ENCODE assay signal across 9 cellular contexts in the genomic region with DNA sequence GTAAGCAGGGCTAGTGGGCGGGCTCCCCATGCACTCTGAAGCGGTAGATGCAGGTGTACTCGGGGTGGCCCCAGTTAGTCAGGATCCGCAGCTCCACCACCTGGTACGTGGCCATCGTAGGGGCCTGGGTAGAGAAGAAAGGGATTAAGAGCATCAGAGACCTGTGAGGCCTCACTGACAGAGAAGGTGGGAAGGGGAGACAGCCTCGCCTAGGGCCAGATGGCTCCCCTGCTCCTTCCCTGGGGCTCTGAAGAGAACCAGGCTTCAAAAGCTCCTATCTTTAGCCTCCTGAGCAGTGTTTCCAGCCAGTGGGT. TPM values are rescaled to one million over a fixed set of nuclear protein-coding genes. Genes with fewer than 3 reads are reported as not detected.
DNase-seq lines count a peak whose midpoint lies in the region; ATAC-seq and TF ChIP-seq lines count a peak whose summit lies in the region.
"Had no signal": no experiment of that assay in that cellular context is flagged by ENCODE, and none has a peak within 500 bp of the region (broad histone marks: within the 10 kb centered on the region; RNA-seq: fewer than 3 reads in every experiment).

No MANE protein-coding gene starts in this region.

- H3K4me3 Mint-ChIP-seq in GM23338, result no peak overlapping the region

- no peak for DNase-seq in GM23338 (ENCODE audit: low spot score)
- no peak for DNase-seq in stimulated activated CD4-positive, alpha-beta T cell treated with anti-CD3 and anti-CD28 coated beads, Interleukin-2, amount 100 ng/mL, for 48 hours
- DNase-seq in T-helper 9 cell, result no peak
- DNase-seq: activated effector memory CD4-positive, alpha-beta T cell treated with anti-CD3 and anti-CD28 coated beads, Interleukin-2, amount 50 U/mL, for 16 hours; NCI-H1092 treated with DMSO at 0.1 percent for 48 hours had no signal

- H3K9me3 ChIP-seq in BLaER1 treated with 17β-estradiol and CSF1 and Interleukin-3, amounts not matched to agents 10 nM and 100 nM (replicated peaks in 1 of 11), result no peaks in the 10 kb centered on the region

- H3K4me1 ChIP-seq in BLaER1 treated with 17β-estradiol and CSF1 and Interleukin-3, amounts not matched to agents 10 nM and 100 nM, result peaks cover 19 to 84% (median 77%) of the 10 kb centered on the region in 10 experiments
- no peaks in the 10 kb centered on the region for H3K4me1 ChIP-seq in GM23338 (ENCODE audit: insufficient read depth)

- peaks cover 34% of the 10 kb centered on the region; the same call in 2 of the 3 replicates for H3K36me3 Mint-ChIP-seq in GM23338 (ENCODE audit: low read depth)

- H3K4me1 Mint-ChIP-seq in GM23338, result peaks cover 6% of the 10 kb centered on the region

- peak overlapping the region in 10 of 11 experiments; percentile 2 to 51 (median 38); a peak in 10 of 22 replicates for H3K9ac ChIP-seq in BLaER1 treated with 17β-estradiol and CSF1 and Interleukin-3, amounts not matched to agents 10 nM and 100 nM

- no peak overlapping the region for H3K4me3 ChIP-seq in BLaER1 treated with 17β-estradiol and CSF1 and Interleukin-3, amounts not matched to agents 10 nM and 100 nM
- H3K4me3 ChIP-seq in GM23338, result no peak overlapping the region
- H3K4me3 ChIP-seq: skin epidermis had no signal

- no peaks in the 10 kb centered on the region for H3K9me2 ChIP-seq in GM23338 (ENCODE audit: insufficient read depth)

- 0 out of 2 replicates have a peak, but pooled peaks cover 4% of the 10 kb centered on the region for H3F3A ChIP-seq in GM23338 (replicated peaks; ENCODE audit: low read depth)

- peaks cover 91 to 100% (median 100%) of the 10 kb centered on the region in 11 experiments for H4K20me1 ChIP-seq in BLaER1 treated with 17β-estradiol and CSF1 and Interleukin-3, amounts not matched to agents 10 nM and 100 nM
- peaks cover 11% of the 10 kb centered on the region for H4K20me1 ChIP-seq in GM23338 (replicated peaks; ENCODE audit: insufficient read depth)

- peaks cover 84 to 100% (median 99%) of the 10 kb centered on the region in 11 experiments for H3K36me3 ChIP-seq in BLaER1 treated with 17β-estradiol and CSF1 and Interleukin-3, amounts not matched to agents 10 nM and 100 nM
- no peaks in the 10 kb centered on the region for H3K36me3 ChIP-seq in GM23338 (ENCODE audit: insufficient read depth)

- H3K27ac Mint-ChIP-seq in GM23338, result no peak overlapping the region

- H3K27me3 Mint-ChIP-seq in GM23338 (ENCODE audit: insufficient read depth, low read depth, poor library complexity), result peaks cover 26% of the 10 kb centered on the region

- H2AFZ ChIP-seq in GM23338, result no peak overlapping the region

- H3K27ac ChIP-seq in BLaER1 treated with 17β-estradiol and CSF1 and Interleukin-3, amounts not matched to agents 10 nM and 100 nM, result peak overlapping the region in 3 of 11 experiments; percentile 18 to 39 (median 23); a peak in 2 of 22 replicates
- H3K27ac ChIP-seq in GM23338 (ENCODE audit: low read depth) (no peak overlapping the region), layer of hippocampus (ENCODE audit: low read depth, low read length) (peak overlapping the region; percentile 98)

- no peak for TF ChIP-seq CTCF in GM23338 (conservative IDR thresholded peaks at IDR 0.05; ENCODE audit: low read depth in 2 of 2)

- no peaks in the 10 kb centered on the region; the same call in 2 of the 3 replicates for H3K9me3 Mint-ChIP-seq in GM23338

- H3K27me3 ChIP-seq in BLaER1 treated with 17β-estradiol and CSF1 and Interleukin-3, amounts not matched to agents 10 nM and 100 nM, result no peaks in the 10 kb centered on the region
- H3K27me3 ChIP-seq in GM23338 (ENCODE audit: insufficient read depth) (no peaks in the 10 kb centered on the region), layer of hippocampus (ENCODE audit: control insufficient read depth, insufficient read depth, low read length) (no peaks in the 10 kb centered on the region)

- H3K4me2 ChIP-seq in BLaER1 treated with 17β-estradiol and CSF1 and Interleukin-3, amounts not matched to agents 10 nM and 100 nM, result peak overlapping the region in 10 of 11 experiments; percentile 9 to 83 (median 64); a peak in 18 of 22 replicates
- no peak overlapping the region for H3K4me2 ChIP-seq in GM23338

- no peaks in the 10 kb centered on the region for H3K79me2 ChIP-seq in GM23338 (replicated peaks; ENCODE audit: insufficient read depth)

- peak; percentile 7; the same call in 2 of the 3 replicates for ATAC-seq in GM23338
- no peak for ATAC-seq in GM19463 (IDR thresholded peaks at IDR 0.05; ENCODE audit: unreplicated experiment)

TF ChIP-seq in GM23338, 12 proteins besides CTCF, POLR2A, EP300 and RAD21:
- TF ChIP-seq STAT1 (IDR thresholded peaks at IDR 0.05; ENCODE audit: unreplicated experiment) (no peak), REST (IDR thresholded peaks at IDR 0.05; ENCODE audit: unreplicated experiment) (no peak), ETS1 (IDR thresholded peaks at IDR 0.05) (no peak), CREB1 (CRISPR knock-in tag; IDR thresholded peaks at IDR 0.05; ENCODE audit: low read depth) (no peak), EZH2phosphoT487 (IDR thresholded peaks at IDR 0.05; ENCODE audit: unreplicated experiment) (no peak), NANOG (IDR thresholded peaks at IDR 0.05; ENCODE audit: borderline replicate concordance) (no peak), POLR2AphosphoS5 (IDR thresholded peaks at IDR 0.05; ENCODE audit: low read depth) (no peak)

RNA-seq across cellular contexts. Expression of gene SUN2, which starts 19.6 kb away (rescaled TPM):
- total RNA-seq in GM23338 (2014; rRNA removed; shearing (Covaris generic)), result 12.6 and 17.6 TPM in 2 replicates
- polyA plus RNA-seq in GM23338 (2016; fragmentation: Nextera tagmentation; extraction: Ambion mirVana), result 7.2 and 8.2 TPM in 2 replicates

RNA-seq across cellular contexts. Expression of gene GTPBP1, which starts 30.5 kb away (rescaled TPM):
- 79.9 and 88.4 TPM in 2 replicates for total RNA-seq in GM23338 (2014; rRNA removed; shearing (Covaris generic))
- polyA plus RNA-seq in GM23338 (2016; fragmentation: Nextera tagmentation; extraction: Ambion mirVana), result 27.2 and 31.0 TPM in 2 replicates

RNA-seq across cellular contexts. Expression of gene JOSD1, which starts 35.5 kb away (rescaled TPM):
- 16.1 and 19.7 TPM in 2 replicates for total RNA-seq in GM23338 (2014; rRNA removed; shearing (Covaris generic))
- 4.6 and 5.5 TPM in 2 replicates for polyA plus RNA-seq in GM23338 (2016; fragmentation: Nextera tagmentation; extraction: Ambion mirVana)

RNA-seq across cellular contexts. Expression of gene TOMM22, which starts 54.5 kb away (rescaled TPM):
- 84.0 and 87.0 TPM in 2 replicates for total RNA-seq in GM23338 (2014; rRNA removed; shearing (Covaris generic))
- polyA plus RNA-seq in GM23338 (2016; fragmentation: Nextera tagmentation; extraction: Ambion mirVana), result 125 and 131 TPM in 2 replicates

RNA-seq across cellular contexts. Expression of gene DNAL4, which starts 57.7 kb away (rescaled TPM):
- 10.0 and 11.3 TPM in 2 replicates for total RNA-seq in GM23338 (2014; rRNA removed; shearing (Covaris generic))
- polyA plus RNA-seq in GM23338 (2016; fragmentation: Nextera tagmentation; extraction: Ambion mirVana), result 8.7 and 9.3 TPM in 2 replicates
